Comparison of ENCODE assay signal across 8 cellular contexts in genomic region chr10:62016477-62017140, GRCh38.
DNase-seq lines count a peak whose midpoint lies in the region; ATAC-seq and TF ChIP-seq lines count a peak whose summit lies in the region.

No MANE protein-coding gene starts in this region.

- ATAC-seq in GM19372 (IDR thresholded peaks at IDR 0.05; ENCODE audit: low read depth, unreplicated experiment), result peak; percentile 55
- peak; percentile 52 for ATAC-seq in HG03442 (IDR thresholded peaks at IDR 0.05; ENCODE audit: unreplicated experiment)

- H3K4me3 ChIP-seq in AG10803 (ENCODE audit: low read length) (no peak overlapping the region), fibroblast of mammary gland (ENCODE audit: control insufficient read depth, low read depth, low read length) (no peak overlapping the region)

- peak; percentile 85 for DNase-seq in AG10803 (ENCODE audit: low read depth)
- peak; percentile 34 for DNase-seq in fibroblast of mammary gland (ENCODE audit: low read depth)
- no peak for DNase-seq in cortex of kidney (lab: John Stamatoyannopoulos, UW)
- no peak for DNase-seq in SK-N-DZ (ENCODE audit: low spot score)
- no peak for DNase-seq in NCI-H1694 treated with DMSO at 0.1 percent for 48 hours (lab: John Stamatoyannopoulos, UW)
- no peak for DNase-seq in NCI-H1436 treated with DMSO at 0.1 percent for 48 hours (lab: John Stamatoyannopoulos, UW)

- no peak for TF ChIP-seq CTCF in AG10803 (conservative IDR thresholded peaks at IDR 0.05; ENCODE audit: low read length)
- TF ChIP-seq CTCF in fibroblast of mammary gland (conservative IDR thresholded peaks at IDR 0.05; ENCODE audit: control insufficient read depth, insufficient read depth, low read depth, low read length), result no peak

Comparison
In these comparisons a context has a peak if more than half of its experiments do, and no peak if none do; other contexts are left out.
1. DNase-seq: peak in AG10803 (single experiment) and fibroblast of mammary gland (single experiment); none in cortex of kidney (single experiment), SK-N-DZ (single experiment), NCI-H1694 treated with DMSO at 0.1 percent for 48 hours (single experiment) and NCI-H1436 treated with DMSO at 0.1 percent for 48 hours (single experiment).